Comparison of ENCODE assay signal across 7 cellular contexts in the genomic region with DNA sequence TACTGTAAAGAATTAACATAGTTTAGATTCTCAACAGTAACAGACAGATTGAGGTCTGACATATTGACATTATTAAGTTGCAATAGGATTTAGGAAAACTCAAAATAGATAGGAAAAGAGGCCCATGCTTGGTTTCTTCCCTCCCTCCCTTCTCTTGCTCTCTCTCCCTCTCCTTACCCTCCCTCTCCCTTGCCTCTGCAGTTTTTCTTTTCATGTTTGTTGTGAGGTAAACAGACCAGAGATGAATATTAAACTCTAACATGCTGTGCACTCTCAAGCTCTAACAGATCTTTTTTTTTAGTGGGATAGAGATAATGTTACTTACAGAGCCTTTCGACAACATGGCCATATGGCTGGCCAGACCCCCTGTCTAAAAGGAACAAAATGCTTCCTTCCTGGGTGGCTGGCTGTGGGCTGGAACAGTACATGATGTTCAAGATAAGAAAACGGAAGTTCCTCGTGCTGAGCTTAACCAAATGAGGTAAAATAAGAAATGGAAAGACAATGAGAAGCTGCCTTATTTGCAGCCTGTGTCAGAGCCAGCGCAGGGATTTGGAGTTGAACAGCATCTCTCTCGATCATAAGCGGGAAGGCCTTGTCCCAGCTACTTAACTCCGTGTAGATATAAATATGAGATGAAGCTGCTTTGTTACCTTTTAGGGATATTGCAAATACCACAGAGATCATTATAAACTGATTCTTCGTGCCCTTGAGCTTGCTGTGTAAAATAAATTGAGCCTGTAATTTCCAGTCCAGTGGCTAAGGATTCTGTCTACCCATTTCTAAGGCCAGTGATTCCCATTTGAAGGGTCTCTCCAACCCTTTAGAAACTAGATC.
DNase-seq lines count a peak whose midpoint lies in the region; ATAC-seq and TF ChIP-seq lines count a peak whose summit lies in the region.

No MANE protein-coding gene starts in this region.

- no peak overlapping the region for H3K27ac ChIP-seq in MM.1S (ENCODE audit: low read length)

- H3K9me2 ChIP-seq in MM.1S (replicated peaks; ENCODE audit: insufficient read depth, low read length), result no peaks in the 10 kb centered on the region

- H3K27me3 Mint-ChIP-seq in T-helper 2 cell treated with Interferon-gamma antibody and Interleukin-4, amounts not matched to agents 5 μg/mL and 100 μg/mL, for 36 hours (ENCODE audit: low read depth), result peaks cover 7% of the 10 kb centered on the region

- peak overlapping the region; percentile 62 for H3K4me3 Mint-ChIP-seq in T-helper 2 cell treated with Interferon-gamma antibody and Interleukin-4, amounts not matched to agents 5 μg/mL and 100 μg/mL, for 36 hours

- H3K4me1 Mint-ChIP-seq in T-helper 2 cell treated with Interferon-gamma antibody and Interleukin-4, amounts not matched to agents 5 μg/mL and 100 μg/mL, for 36 hours (ENCODE audit: low read depth), result peaks cover 13% of the 10 kb centered on the region

- no peaks in the 10 kb centered on the region for H4K20me1 ChIP-seq in MM.1S (ENCODE audit: insufficient read depth, low read length)

- no peaks in the 10 kb centered on the region for H3K9me3 ChIP-seq in MM.1S (replicated peaks; ENCODE audit: insufficient read depth, low read length)

- H3F3A ChIP-seq in MM.1S (ENCODE audit: insufficient read depth, low read length), result no peaks in the 10 kb centered on the region

- H3K36me3 ChIP-seq in MM.1S (replicated peaks; ENCODE audit: insufficient read depth, low read length), result no peaks in the 10 kb centered on the region

- no peak overlapping the region for H3K9ac ChIP-seq in MM.1S (ENCODE audit: low read length)

- ATAC-seq in stimulated activated naive CD8-positive, alpha-beta T cell treated with anti-CD3 and anti-CD28 coated beads, Interleukin-15, Interleukin-2, amounts not matched to agents 100 U/mL and 50 U/mL, for 24 hours, result peak; percentile 54
- ATAC-seq in HG02973 (IDR thresholded peaks at IDR 0.05; ENCODE audit: unreplicated experiment), result no peak

- H3K27me3 ChIP-seq in MM.1S (replicated peaks; ENCODE audit: insufficient read depth, low read length), result no peaks in the 10 kb centered on the region

- H3K9me3 Mint-ChIP-seq in T-helper 2 cell treated with Interferon-gamma antibody and Interleukin-4, amounts not matched to agents 5 μg/mL and 100 μg/mL, for 36 hours, result no peaks in the 10 kb centered on the region

- peak overlapping the region; percentile 63 for H3K27ac Mint-ChIP-seq in T-helper 2 cell treated with Interferon-gamma antibody and Interleukin-4, amounts not matched to agents 5 μg/mL and 100 μg/mL, for 36 hours

- H3K4me3 ChIP-seq in MM.1S (ENCODE audit: low read length), result no peak overlapping the region

- TF ChIP-seq CTCF in MM.1S (IDR thresholded peaks at IDR 0.05; ENCODE audit: low read length), result no peak

- no peaks in the 10 kb centered on the region for H3K4me1 ChIP-seq in MM.1S (ENCODE audit: low read length)

- H3K79me2 ChIP-seq in MM.1S (ENCODE audit: low read length), result no peaks in the 10 kb centered on the region

- DNase-seq in MM.1S, result no peak
- peak; percentile 12 for DNase-seq in T-helper 2 cell treated with Interferon-gamma antibody and Interleukin-4, amounts not matched to agents 5 μg/mL and 100 μg/mL, for 36 hours (ENCODE audit: low spot score)
- DNase-seq in globus pallidus (ENCODE audit: low spot score), result peak; percentile 55
- peak; percentile 22 for DNase-seq in stimulated activated naive CD8-positive, alpha-beta T cell treated with anti-CD3 and anti-CD28 coated beads, Interleukin-15, Interleukin-2, amounts not matched to agents 100 U/mL and 50 U/mL, for 24 hours
- no peak for DNase-seq in LoVo (ENCODE audit: low spot score)
- DNase-seq in NCI-H1092 (lab: John Stamatoyannopoulos, UW), result no peak

- peak overlapping the region; percentile 16; the same call in 1 of the 2 replicates for H3K4me2 ChIP-seq in MM.1S (ENCODE audit: low read depth, low read length)

- H3K36me3 Mint-ChIP-seq in T-helper 2 cell treated with Interferon-gamma antibody and Interleukin-4, amounts not matched to agents 5 μg/mL and 100 μg/mL, for 36 hours (ENCODE audit: low read depth), result no peaks in the 10 kb centered on the region

- H2AFZ ChIP-seq in MM.1S (ENCODE audit: low read length), result peak overlapping the region; percentile 50

Comparison
In these comparisons a context has a peak if more than half of its experiments do, and no peak if none do; other contexts are left out.
1. DNase-seq: peak in T-helper 2 cell treated with Interferon-gamma antibody and Interleukin-4, amounts not matched to agents 5 μg/mL and 100 μg/mL, for 36 hours (single experiment), globus pallidus (single experiment) and stimulated activated naive CD8-positive, alpha-beta T cell treated with anti-CD3 and anti-CD28 coated beads, Interleukin-15, Interleukin-2, amounts not matched to agents 100 U/mL and 50 U/mL, for 24 hours (single experiment); none in MM.1S (single experiment), LoVo (single experiment) and NCI-H1092 (single experiment).